In the genomic region with DNA sequence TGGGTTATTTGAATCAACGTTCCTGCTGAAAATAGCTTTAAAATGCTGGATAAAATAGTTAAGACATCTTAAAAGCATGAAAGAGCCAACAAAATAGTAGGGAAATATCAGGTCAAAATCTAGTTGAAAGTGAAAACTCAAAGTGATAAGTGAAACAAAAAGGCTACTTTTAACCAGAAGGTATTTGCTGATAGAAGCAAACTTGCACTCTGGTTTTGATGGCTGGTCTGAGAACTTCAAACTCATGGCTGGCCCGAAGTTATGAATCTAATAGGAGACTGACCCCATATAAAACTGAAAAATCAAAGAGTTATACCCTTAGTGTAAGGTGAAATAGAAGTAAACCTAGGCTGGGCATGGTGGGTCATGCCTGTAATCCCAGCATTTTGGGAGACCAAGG, we compare ENCODE assay signal across 32 cellular contexts.
"Had no signal": no experiment of that assay in that cellular context is flagged by ENCODE, and none has a peak within 500 bp of the region (broad histone marks: within the 10 kb centered on the region; RNA-seq: fewer than 3 reads in every experiment).

No MANE protein-coding gene starts in this region.

- H3K4me3 ChIP-seq: MG63 had no signal

- DNase-seq: Karpas-422, KG1, MG63, NCI-H1048, NCI-H1092, NCI-H1092 treated with DMSO at 0.1 percent for 48 hours, NCI-H1105, NCI-H1105 treated with DMSO at 0.1 percent for 48 hours, NCI-H1417, NCI-H1417 treated with DMSO at 0.1 percent for 48 hours, NCI-H1436, NCI-H1436 treated with DMSO at 0.1 percent for 48 hours, NCI-H146, NCI-H1694, NCI-H1694 treated with DMSO at 0.1 percent for 48 hours, NCI-H187, NCI-H187 treated with DMSO at 0.1 percent for 48 hours, NCI-H1930, NCI-H2029, NCI-H2029 treated with DMSO at 0.1 percent for 48 hours, NCI-H2081, NCI-H2081 treated with DMSO at 0.1 percent for 48 hours, NCI-H2107, NCI-H2171, NCI-H2171 treated with DMSO at 0.1 percent for 48 hours, NCI-H2227 treated with DMSO at 0.1 percent for 48 hours, NCI-H226, NCI-H345, NCI-H446, NCI-H446 treated with DMSO at 0.1 percent for 48 hours, NCI-H510A, NCI-H510A treated with DMSO at 0.1 percent for 48 hours had no signal

- H3K27me3 ChIP-seq: MG63 had no signal

- H3K36me3 ChIP-seq: MG63 had no signal
